Comparison of ENCODE assay signal across 17 cellular contexts in the genomic region with DNA sequence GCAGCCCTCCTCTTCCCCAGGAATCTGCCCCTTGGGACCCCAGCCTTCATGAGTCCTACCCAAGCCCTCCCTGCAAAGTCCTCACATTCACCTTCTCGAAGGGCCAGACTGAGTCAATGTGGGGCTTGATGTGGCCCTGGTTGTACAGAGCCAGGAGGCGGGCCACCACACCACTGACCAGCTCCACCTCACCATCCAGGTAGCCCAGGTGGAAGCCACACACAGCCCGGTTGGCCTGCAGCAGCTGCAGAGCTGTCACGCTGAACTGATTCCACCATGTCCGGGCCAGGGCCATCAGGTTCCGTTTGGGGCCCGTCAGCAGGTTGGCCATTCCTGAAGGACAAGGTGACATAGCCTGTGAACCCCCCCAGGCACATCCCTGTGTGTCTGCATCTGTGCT. TPM values are rescaled to one million over a fixed set of nuclear protein-coding genes. Genes with fewer than 3 reads are reported as not detected.
DNase-seq lines count a peak whose midpoint lies in the region; ATAC-seq and TF ChIP-seq lines count a peak whose summit lies in the region.
"Had no signal": no experiment of that assay in that cellular context is flagged by ENCODE, and none has a peak within 500 bp of the region (broad histone marks: within the 10 kb centered on the region; RNA-seq: fewer than 3 reads in every experiment).

No MANE protein-coding gene starts in this region.

- H3K27me3 ChIP-seq in ACC112 (ENCODE audit: insufficient read depth, low read length) (no peaks in the 10 kb centered on the region), HL-60 (ENCODE audit: insufficient read depth, poor library complexity, severe bottlenecking) (no peaks in the 10 kb centered on the region), gastroesophageal sphincter (no peaks in the 10 kb centered on the region), gastrocnemius medialis (no peaks in the 10 kb centered on the region)
- H3K27me3 ChIP-seq: brain microvascular endothelial cell, ovary had no signal

- H3K4me1 ChIP-seq in ACC112 (ENCODE audit: control insufficient read depth, insufficient read depth, low read length, unreplicated experiment), result peaks cover 39% of the 10 kb centered on the region
- H3K4me1 ChIP-seq in gastroesophageal sphincter, result peaks cover 0 to 90% (median 57%) of the 10 kb centered on the region in 3 donors
- peaks cover 14 to 23% of the 10 kb centered on the region in 2 donors for H3K4me1 ChIP-seq in gastrocnemius medialis

- TF ChIP-seq POLR2A in gastroesophageal sphincter (IDR thresholded peaks at IDR 0.05) (no peak), gastrocnemius medialis (IDR thresholded peaks at IDR 0.05) (no peak)

- H3K9me3 ChIP-seq in gastroesophageal sphincter (no peaks in the 10 kb centered on the region), gastrocnemius medialis (no peaks in the 10 kb centered on the region)
- H3K9me3 ChIP-seq: ovary had no signal

- peaks cover 27% of the 10 kb centered on the region for H3K36me3 Mint-ChIP-seq in activated T-helper 1 cell treated with anti-CD3 and anti-CD28 coated beads, Interleukin-12 subunit alpha, Interleukin-12 subunit beta, Interleukin-2, Interleukin-4 antibody, amounts not matched to agents 30 ng/mL and 10 ng/mL and 1 ng/mL, durations not matched to agents 14 hours and 24 hours and 36 hours (ENCODE audit: low read depth)

- H3K79me2 ChIP-seq in ACC112 (ENCODE audit: control insufficient read depth, insufficient read depth, low read length, unreplicated experiment), result peaks cover 27% of the 10 kb centered on the region

- TF ChIP-seq EP300 in gastroesophageal sphincter (IDR thresholded peaks at IDR 0.05), result no peak

- peaks cover 7% of the 10 kb centered on the region for H3K27me3 Mint-ChIP-seq in activated T-helper 1 cell treated with anti-CD3 and anti-CD28 coated beads, Interleukin-12 subunit alpha, Interleukin-12 subunit beta, Interleukin-2, Interleukin-4 antibody, amounts not matched to agents 30 ng/mL and 10 ng/mL and 1 ng/mL, durations not matched to agents 14 hours and 24 hours and 36 hours (ENCODE audit: insufficient read depth)

- no peak overlapping the region for H3K27ac Mint-ChIP-seq in activated T-helper 1 cell treated with anti-CD3 and anti-CD28 coated beads, Interleukin-12 subunit alpha, Interleukin-12 subunit beta, Interleukin-2, Interleukin-4 antibody, amounts not matched to agents 30 ng/mL and 10 ng/mL and 1 ng/mL, durations not matched to agents 14 hours and 24 hours and 36 hours
- H3K27ac Mint-ChIP-seq: mesothelial cell of epicardium had no signal

- H3K4me1 Mint-ChIP-seq in activated T-helper 1 cell treated with anti-CD3 and anti-CD28 coated beads, Interleukin-12 subunit alpha, Interleukin-12 subunit beta, Interleukin-2, Interleukin-4 antibody, amounts not matched to agents 30 ng/mL and 10 ng/mL and 1 ng/mL, durations not matched to agents 14 hours and 24 hours and 36 hours (ENCODE audit: low read depth), result peaks cover 19% of the 10 kb centered on the region

- H3K36me3 ChIP-seq in ACC112 (ENCODE audit: insufficient read depth, low read length), result peaks cover 19% of the 10 kb centered on the region; the same call in 1 of the 2 replicates
- H3K36me3 ChIP-seq in gastroesophageal sphincter, result peaks cover 0 to 68% of the 10 kb centered on the region in 2 donors
- peaks cover 0 to 9% of the 10 kb centered on the region in 2 donors for H3K36me3 ChIP-seq in gastrocnemius medialis
- H3K36me3 ChIP-seq: ovary had no signal

- H3K4me3 ChIP-seq in ACC112 (ENCODE audit: low read depth, low read length) (no peak overlapping the region), HL-60 (replicated peaks; ENCODE audit: insufficient read depth, low read length) (no peak overlapping the region), gastroesophageal sphincter (no peak overlapping the region), gastrocnemius medialis (no peak overlapping the region)
- H3K4me3 ChIP-seq: ovary had no signal

- H3K9me3 Mint-ChIP-seq in activated T-helper 1 cell treated with anti-CD3 and anti-CD28 coated beads, Interleukin-12 subunit alpha, Interleukin-12 subunit beta, Interleukin-2, Interleukin-4 antibody, amounts not matched to agents 30 ng/mL and 10 ng/mL and 1 ng/mL, durations not matched to agents 14 hours and 24 hours and 36 hours, result no peaks in the 10 kb centered on the region
- H3K9me3 Mint-ChIP-seq: immature natural killer cell, mesothelial cell of epicardium had no signal

- H3K4me3 Mint-ChIP-seq in activated T-helper 1 cell treated with anti-CD3 and anti-CD28 coated beads, Interleukin-12 subunit alpha, Interleukin-12 subunit beta, Interleukin-2, Interleukin-4 antibody, amounts not matched to agents 30 ng/mL and 10 ng/mL and 1 ng/mL, durations not matched to agents 14 hours and 24 hours and 36 hours, result no peak overlapping the region
- H3K4me3 Mint-ChIP-seq: immature natural killer cell, mesothelial cell of epicardium had no signal

- DNase-seq in HL-60 (ENCODE audit: low read depth in 1 of 2, low spot score in 1 of 2) (no peak), gastrocnemius medialis (no peak), T-helper 1 cell (no peak)
- no peak for DNase-seq in activated T-helper 1 cell treated with anti-CD3 and anti-CD28 coated beads, Interleukin-12 subunit alpha, Interleukin-12 subunit beta, Interleukin-2, Interleukin-4 antibody, amounts not matched to agents 30 ng/mL and 10 ng/mL and 1 ng/mL, durations not matched to agents 14 hours and 24 hours and 36 hours (ENCODE audit: low spot score)
- DNase-seq in activated effector memory CD4-positive, alpha-beta T cell treated with Interleukin-2 at 50 U/mL for 16 hours, result no peak
- DNase-seq: brain microvascular endothelial cell, immature natural killer cell, MM.1S, NCI-H2029 treated with DMSO at 0.1 percent for 48 hours, NCI-H524 treated with DMSO at 0.1 percent for 48 hours, OCI-M1, WERI-Rb-1 had no signal

- in situ Hi-C loops in gastrocnemius medialis (cut with MboI; ENCODE audit: low sequenced_read_pairs in 4 of 4), result loop anchor here in 1 of 4 donors (25.0 kb wide), 1 partner anchor 296 kb away; no protein-coding TSS in a partner anchor

- no peak overlapping the region for H2AFZ ChIP-seq in ACC112 (ENCODE audit: low read length, unreplicated experiment)

- ATAC-seq in gastroesophageal sphincter (no peak), gastrocnemius medialis (no peak), HG03039 (IDR thresholded peaks at IDR 0.05; ENCODE audit: unreplicated experiment) (no peak)

- TF ChIP-seq CTCF in HL-60 (IDR thresholded peaks at IDR 0.05; ENCODE audit: insufficient read depth, low read length), result no peak
- no peak for TF ChIP-seq CTCF in gastroesophageal sphincter (IDR thresholded peaks at IDR 0.05)
- no peak for TF ChIP-seq CTCF in gastrocnemius medialis (IDR thresholded peaks at IDR 0.05 in 4 of 5, conservative IDR thresholded peaks at IDR 0.05 in 1 of 5)

- WGBS in gastroesophageal sphincter (ENCODE audit: low coverage in 1 of 2), 2 donors, result 80% methylated on average over 3 of the region's 7 CpGs; no CpG with 5 or more reads in 1 of the 2 donors

- peak overlapping the region; percentile 59 for H3K27ac ChIP-seq in ACC112 (ENCODE audit: low read depth, low read length)
- peak overlapping the region; percentile 71 for H3K27ac ChIP-seq in HL-60 (replicated peaks)
- peak overlapping the region in 3 of 4 donors; percentile 67 to 76 (median 72) for H3K27ac ChIP-seq in gastroesophageal sphincter
- peak overlapping the region; percentile 65 to 78 (median 70) for H3K27ac ChIP-seq in gastrocnemius medialis
- H3K27ac ChIP-seq: brain microvascular endothelial cell, WERI-Rb-1 had no signal

- intact Hi-C loops in gastrocnemius medialis (cut with DNase I; ENCODE audit: low total_unique reads), result no loop called here
- intact Hi-C loops in activated T-helper 1 cell treated with anti-CD3 and anti-CD28 coated beads, Interleukin-12 subunit alpha, Interleukin-12 subunit beta, Interleukin-2, Interleukin-4 antibody, amounts not matched to agents 30 ng/mL and 10 ng/mL and 1 ng/mL, durations not matched to agents 14 hours and 24 hours and 36 hours (cut with micrococcal nuclease), result no loop called here

RNA-seq across cellular contexts. Expression of gene VAT1, which starts 6.0 kb away (rescaled TPM):
- total RNA-seq in gastroesophageal sphincter, result 100 to 1,000 TPM in 3 of 4 donors, 10 to 100 TPM in 1; 89.2 to 187 (median 139) TPM
- total RNA-seq in gastrocnemius medialis, result 10 to 100 TPM; 18.0 to 49.5 (median 35.8) TPM
- total RNA-seq in activated T-helper 1 cell treated with anti-CD3 and anti-CD28 coated beads, Interleukin-12 subunit alpha, Interleukin-12 subunit beta, Interleukin-2, Interleukin-4 antibody, amounts not matched to agents 30 ng/mL and 10 ng/mL and 1 ng/mL, durations not matched to agents 14 hours and 24 hours and 36 hours, result 17.3 TPM in 2 replicates

RNA-seq across cellular contexts. Expression of gene RND2, which starts 8.8 kb away (rescaled TPM):
- total RNA-seq in gastroesophageal sphincter (1 to 10 TPM; 1.5 to 4.5 (median 2.5) TPM), gastrocnemius medialis (under 1 TPM in 3 of 4 donors, not detected in 1; 0.04 to 0.10 (median 0.10) TPM)
- 0.07 TPM in 1 of 2 replicates, not detected in the other for total RNA-seq in activated T-helper 1 cell treated with anti-CD3 and anti-CD28 coated beads, Interleukin-12 subunit alpha, Interleukin-12 subunit beta, Interleukin-2, Interleukin-4 antibody, amounts not matched to agents 30 ng/mL and 10 ng/mL and 1 ng/mL, durations not matched to agents 14 hours and 24 hours and 36 hours

RNA-seq across cellular contexts. Expression of gene IFI35, which starts 9.6 kb away (rescaled TPM):
- total RNA-seq in gastroesophageal sphincter (10 to 100 TPM; 17.1 to 27.9 (median 22.9) TPM), gastrocnemius medialis (10 to 100 TPM in 1 of 4 donors, 1 to 10 TPM in 3; 1.3 to 11.0 (median 4.0) TPM)
- total RNA-seq in activated T-helper 1 cell treated with anti-CD3 and anti-CD28 coated beads, Interleukin-12 subunit alpha, Interleukin-12 subunit beta, Interleukin-2, Interleukin-4 antibody, amounts not matched to agents 30 ng/mL and 10 ng/mL and 1 ng/mL, durations not matched to agents 14 hours and 24 hours and 36 hours, result 65.8 and 67.0 TPM in 2 replicates

RNA-seq across cellular contexts. Expression of gene RPL27, which starts 18.0 kb away (rescaled TPM):
- total RNA-seq in gastroesophageal sphincter (1,000 to 10,000 TPM in 3 of 4 donors, 100 to 1,000 TPM in 1; 854 to 1,510 (median 1,196) TPM), gastrocnemius medialis (1,000 to 10,000 TPM in 2 of 4 donors, 100 to 1,000 TPM in 2; 800 to 1,300 (median 1,077) TPM)
- total RNA-seq in activated T-helper 1 cell treated with anti-CD3 and anti-CD28 coated beads, Interleukin-12 subunit alpha, Interleukin-12 subunit beta, Interleukin-2, Interleukin-4 antibody, amounts not matched to agents 30 ng/mL and 10 ng/mL and 1 ng/mL, durations not matched to agents 14 hours and 24 hours and 36 hours, result 1,049 and 1,126 TPM in 2 replicates

RNA-seq across cellular contexts. Expression of gene RUNDC1, which starts 35.9 kb away (rescaled TPM):
- total RNA-seq in gastroesophageal sphincter, result 10 to 100 TPM; 16.4 to 20.9 (median 19.4) TPM
- 10 to 100 TPM; 13.8 to 19.8 (median 16.4) TPM for total RNA-seq in gastrocnemius medialis
- total RNA-seq in activated T-helper 1 cell treated with anti-CD3 and anti-CD28 coated beads, Interleukin-12 subunit alpha, Interleukin-12 subunit beta, Interleukin-2, Interleukin-4 antibody, amounts not matched to agents 30 ng/mL and 10 ng/mL and 1 ng/mL, durations not matched to agents 14 hours and 24 hours and 36 hours, result 16.9 and 18.8 TPM in 2 replicates
